ENCODE assay signal across 8 cellular contexts in the genomic region with DNA sequence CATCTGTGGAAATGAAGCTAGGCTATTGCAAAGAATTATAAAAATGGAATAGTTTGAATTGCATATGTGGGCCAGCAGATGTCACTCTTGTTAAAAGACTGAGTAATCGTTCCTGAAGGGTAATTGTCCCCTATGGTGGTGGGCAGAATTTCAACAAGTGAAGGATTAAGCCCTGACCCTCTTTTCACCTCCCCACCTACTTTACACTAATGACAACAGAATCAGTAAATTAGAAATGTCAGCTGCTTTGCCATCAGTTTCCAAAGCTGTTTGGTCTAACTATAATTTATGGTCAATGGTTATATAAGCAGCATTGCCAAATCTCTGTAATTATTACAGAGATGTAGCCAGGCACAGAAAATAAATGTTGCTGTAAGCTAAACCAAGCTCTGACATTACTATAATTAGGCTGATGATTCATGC.
DNase-seq lines count a peak whose midpoint lies in the region; ATAC-seq and TF ChIP-seq lines count a peak whose summit lies in the region.

No MANE protein-coding gene starts in this region.

- no peak overlapping the region for H3K27ac ChIP-seq in OCI-LY3 (ENCODE audit: low read length)

- no peak overlapping the region for H3K9ac ChIP-seq in OCI-LY3 (ENCODE audit: low read length)

- no peak overlapping the region for H3K4me2 ChIP-seq in OCI-LY3 (ENCODE audit: low read length)

- H3K79me2 ChIP-seq in OCI-LY3 (ENCODE audit: low read length), result no peaks in the 10 kb centered on the region

- H4K20me1 ChIP-seq in OCI-LY3 (ENCODE audit: insufficient read depth, low read length), result no peaks in the 10 kb centered on the region

- H3K4me3 ChIP-seq in OCI-LY3 (ENCODE audit: low read length), result no peak overlapping the region

- H3K36me3 ChIP-seq in OCI-LY3 (replicated peaks; ENCODE audit: low read depth, low read length), result no peaks in the 10 kb centered on the region

- no peaks in the 10 kb centered on the region for H3K27me3 ChIP-seq in OCI-LY3 (ENCODE audit: low read depth, low read length)

- TF ChIP-seq RAD21 in Ishikawa (IDR thresholded peaks at IDR 0.05; ENCODE audit: low read depth), result peak; percentile 76

- H2AFZ ChIP-seq in OCI-LY3 (ENCODE audit: low read depth, low read length), result 0 out of 2 replicates have a peak overlapping the region, but pooled peaks have one; percentile 19

- ATAC-seq in GM19397 (IDR thresholded peaks at IDR 0.05; ENCODE audit: unreplicated experiment) (peak; percentile 61), HG03460 (IDR thresholded peaks at IDR 0.05; ENCODE audit: unreplicated experiment) (no peak), GM21423 (IDR thresholded peaks at IDR 0.05; ENCODE audit: unreplicated experiment) (no peak)

- peaks cover 18% of the 10 kb centered on the region for H3K4me1 ChIP-seq in OCI-LY3 (ENCODE audit: low read length)

- TF ChIP-seq EP300 in Ishikawa (IDR thresholded peaks at IDR 0.05; ENCODE audit: borderline replicate concordance), result no peak

- TF ChIP-seq CTCF in OCI-LY3 (IDR thresholded peaks at IDR 0.05; ENCODE audit: low read depth, low read length), result peak; percentile 69

- H3K9me3 ChIP-seq in OCI-LY3 (ENCODE audit: insufficient read depth, low read length), result no peaks in the 10 kb centered on the region

- peak; percentile 6 for DNase-seq in AG20443 (ENCODE audit: low spot score)
- DNase-seq in iPS DF 19.7 (ENCODE audit: low read depth, low spot score), result peak; percentile 5
- no peak for DNase-seq in KG1 (lab: John Stamatoyannopoulos, UW)

TF ChIP-seq in Ishikawa, 13 proteins besides CTCF, POLR2A, EP300 and RAD21:
- TF ChIP-seq CREB1 (IDR thresholded peaks at IDR 0.05; ENCODE audit: low read depth), result no peak
- no peak for TF ChIP-seq TAF1 (IDR thresholded peaks at IDR 0.05; ENCODE audit: low read depth)
- no peak for TF ChIP-seq TCF12 (IDR thresholded peaks at IDR 0.05; ENCODE audit: low read depth)
- TF ChIP-seq CEBPB (IDR thresholded peaks at IDR 0.05), result no peak
- TF ChIP-seq YY1 (IDR thresholded peaks at IDR 0.05; ENCODE audit: low read depth), result no peak
- TF ChIP-seq, protein P1, sequence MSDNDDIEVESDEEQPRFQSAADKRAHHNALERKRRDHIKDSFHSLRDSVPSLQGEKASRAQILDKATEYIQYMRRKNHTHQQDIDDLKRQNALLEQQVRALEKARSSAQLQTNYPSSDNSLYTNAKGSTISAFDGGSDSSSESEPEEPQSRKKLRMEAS (IDR thresholded peaks at IDR 0.05), result no peak
- TF ChIP-seq, protein P2, sequence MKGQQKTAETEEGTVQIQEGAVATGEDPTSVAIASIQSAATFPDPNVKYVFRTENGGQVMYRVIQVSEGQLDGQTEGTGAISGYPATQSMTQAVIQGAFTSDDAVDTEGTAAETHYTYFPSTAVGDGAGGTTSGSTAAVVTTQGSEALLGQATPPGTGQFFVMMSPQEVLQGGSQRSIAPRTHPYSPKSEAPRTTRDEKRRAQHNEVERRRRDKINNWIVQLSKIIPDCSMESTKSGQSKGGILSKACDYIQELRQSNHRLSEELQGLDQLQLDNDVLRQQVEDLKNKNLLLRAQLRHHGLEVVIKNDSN (IDR thresholded peaks at IDR 0.05), result no peak
- no peak for TF ChIP-seq TEAD4 (IDR thresholded peaks at IDR 0.05)
- TF ChIP-seq NFIC (IDR thresholded peaks at IDR 0.05), result no peak
- TF ChIP-seq FOXM1 (IDR thresholded peaks at IDR 0.05; ENCODE audit: borderline replicate concordance, low read depth), result no peak
- TF ChIP-seq ZBTB7A (IDR thresholded peaks at IDR 0.05; ENCODE audit: low read depth), result no peak
- TF ChIP-seq, protein P3, sequence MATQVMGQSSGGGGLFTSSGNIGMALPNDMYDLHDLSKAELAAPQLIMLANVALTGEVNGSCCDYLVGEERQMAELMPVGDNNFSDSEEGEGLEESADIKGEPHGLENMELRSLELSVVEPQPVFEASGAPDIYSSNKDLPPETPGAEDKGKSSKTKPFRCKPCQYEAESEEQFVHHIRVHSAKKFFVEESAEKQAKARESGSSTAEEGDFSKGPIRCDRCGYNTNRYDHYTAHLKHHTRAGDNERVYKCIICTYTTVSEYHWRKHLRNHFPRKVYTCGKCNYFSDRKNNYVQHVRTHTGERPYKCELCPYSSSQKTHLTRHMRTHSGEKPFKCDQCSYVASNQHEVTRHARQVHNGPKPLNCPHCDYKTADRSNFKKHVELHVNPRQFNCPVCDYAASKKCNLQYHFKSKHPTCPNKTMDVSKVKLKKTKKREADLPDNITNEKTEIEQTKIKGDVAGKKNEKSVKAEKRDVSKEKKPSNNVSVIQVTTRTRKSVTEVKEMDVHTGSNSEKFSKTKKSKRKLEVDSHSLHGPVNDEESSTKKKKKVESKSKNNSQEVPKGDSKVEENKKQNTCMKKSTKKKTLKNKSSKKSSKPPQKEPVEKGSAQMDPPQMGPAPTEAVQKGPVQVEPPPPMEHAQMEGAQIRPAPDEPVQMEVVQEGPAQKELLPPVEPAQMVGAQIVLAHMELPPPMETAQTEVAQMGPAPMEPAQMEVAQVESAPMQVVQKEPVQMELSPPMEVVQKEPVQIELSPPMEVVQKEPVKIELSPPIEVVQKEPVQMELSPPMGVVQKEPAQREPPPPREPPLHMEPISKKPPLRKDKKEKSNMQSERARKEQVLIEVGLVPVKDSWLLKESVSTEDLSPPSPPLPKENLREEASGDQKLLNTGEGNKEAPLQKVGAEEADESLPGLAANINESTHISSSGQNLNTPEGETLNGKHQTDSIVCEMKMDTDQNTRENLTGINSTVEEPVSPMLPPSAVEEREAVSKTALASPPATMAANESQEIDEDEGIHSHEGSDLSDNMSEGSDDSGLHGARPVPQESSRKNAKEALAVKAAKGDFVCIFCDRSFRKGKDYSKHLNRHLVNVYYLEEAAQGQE (IDR thresholded peaks at IDR 0.05; ENCODE audit: low read depth), result no peak
- TF ChIP-seq EGR1 (IDR thresholded peaks at IDR 0.05), result no peak
